11 cellular contexts compared by ENCODE assay signal in genomic region chr7:134919240-134919641, GRCh38.
A peak's percentile ranks its signal among the peaks of the same experiment; 100 is the strongest.
DNase-seq lines count a peak whose midpoint lies in the region; ATAC-seq and TF ChIP-seq lines count a peak whose summit lies in the region.
"Had no signal": no experiment of that assay in that cellular context is flagged by ENCODE, and none has a peak within 500 bp of the region (broad histone marks: within the 10 kb centered on the region; RNA-seq: fewer than 3 reads in every experiment).

No MANE protein-coding gene starts in this region.

- no peak overlapping the region for H2AFZ ChIP-seq in MM.1S (ENCODE audit: low read length)

- H4K20me1 ChIP-seq in MM.1S (ENCODE audit: insufficient read depth, low read length): no peaks in the 10 kb centered on the region

- H3K27ac ChIP-seq in muscle layer of colon (ENCODE audit: low read depth, low read length) (peak overlapping the region; percentile 10), MM.1S (ENCODE audit: low read length) (no peak overlapping the region)
- H3K27ac ChIP-seq: neutrophil had no signal

- H3K9me3 ChIP-seq in muscle layer of colon (ENCODE audit: low read length) (no peaks in the 10 kb centered on the region), MM.1S (replicated peaks; ENCODE audit: insufficient read depth, low read length) (no peaks in the 10 kb centered on the region)
- H3K9me3 ChIP-seq: neutrophil had no signal

- H3K4me3 ChIP-seq in muscle layer of colon (ENCODE audit: low read depth in 1 of 2, low read length in 2 of 2): no peak overlapping the region
- H3K4me3 ChIP-seq in MM.1S (ENCODE audit: low read length): no peak overlapping the region

- ATAC-seq in GM18502 (IDR thresholded peaks at IDR 0.05; ENCODE audit: poor library complexity, unreplicated experiment) (peak; percentile 90), GM21786 (IDR thresholded peaks at IDR 0.05; ENCODE audit: unreplicated experiment) (peak; percentile 71), HG03469 (IDR thresholded peaks at IDR 0.05; ENCODE audit: unreplicated experiment) (peak; percentile 57)

- no peaks in the 10 kb centered on the region for H3F3A ChIP-seq in MM.1S (ENCODE audit: insufficient read depth, low read length)

- H3K9ac ChIP-seq in muscle layer of colon (ENCODE audit: low read length): no peak overlapping the region
- H3K9ac ChIP-seq in MM.1S (ENCODE audit: low read length): no peak overlapping the region

- no peaks in the 10 kb centered on the region for H3K79me2 ChIP-seq in MM.1S (ENCODE audit: low read length)

- H3K9me2 ChIP-seq in MM.1S (replicated peaks; ENCODE audit: insufficient read depth, low read length): no peaks in the 10 kb centered on the region

- H3K4me2 ChIP-seq in MM.1S (ENCODE audit: low read depth, low read length): no peak overlapping the region

- no peak for DNase-seq in activated CD4-positive, alpha-beta T cell treated with anti-CD3 and anti-CD28 coated beads for 48 hours
- DNase-seq in MM.1S (no peak), AG20443 (ENCODE audit: low spot score) (no peak), NCI-H2171 (lab: John Stamatoyannopoulos, UW) (no peak)
- DNase-seq: CD8-positive, alpha-beta memory T cell; NCI-H446 had no signal

- no peaks in the 10 kb centered on the region for H3K27me3 ChIP-seq in muscle layer of colon (ENCODE audit: control insufficient read depth in 1 of 2, insufficient read depth in 2 of 2, low read length in 2 of 2)
- no peaks in the 10 kb centered on the region for H3K27me3 ChIP-seq in MM.1S (replicated peaks; ENCODE audit: insufficient read depth, low read length)
- H3K27me3 ChIP-seq: neutrophil had no signal

- TF ChIP-seq CTCF in MM.1S (IDR thresholded peaks at IDR 0.05; ENCODE audit: low read length): no peak

- H3K36me3 ChIP-seq in muscle layer of colon (ENCODE audit: insufficient read depth, low read length): peaks cover 11% of the 10 kb centered on the region
- H3K36me3 ChIP-seq in MM.1S (replicated peaks; ENCODE audit: insufficient read depth, low read length): no peaks in the 10 kb centered on the region
- H3K36me3 ChIP-seq: neutrophil had no signal

- H3K4me1 ChIP-seq in muscle layer of colon (ENCODE audit: insufficient read depth, low read length) (peaks cover 65% of the 10 kb centered on the region), MM.1S (ENCODE audit: low read length) (no peaks in the 10 kb centered on the region)
